17 cellular contexts compared by ENCODE assay signal in the genomic region with DNA sequence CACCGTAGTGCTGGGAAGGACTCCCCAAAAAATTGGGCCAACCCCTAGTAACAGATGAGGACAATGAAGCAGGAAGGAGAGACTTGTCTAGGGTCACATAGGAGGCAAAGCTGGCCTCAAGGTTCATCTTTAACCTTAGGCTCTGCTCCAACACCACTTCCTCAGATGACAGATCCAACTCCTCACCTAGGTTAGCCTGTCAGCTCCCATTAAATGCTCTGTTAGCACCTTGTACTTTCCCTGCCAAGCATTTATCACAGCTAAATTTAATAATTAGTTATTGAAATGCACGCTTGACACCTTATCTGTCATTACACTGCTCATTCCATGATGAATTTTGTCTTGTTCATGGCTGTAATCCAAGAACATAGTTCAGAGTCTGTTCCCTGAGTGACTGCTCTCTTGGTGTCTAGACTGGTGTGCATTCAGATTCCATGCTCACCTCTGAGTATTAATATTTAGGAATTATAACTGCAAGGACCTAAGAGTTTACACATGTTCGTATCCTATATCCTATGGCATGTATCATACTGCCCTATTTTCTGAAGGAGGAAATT. TPM values are rescaled to one million over a fixed set of nuclear protein-coding genes. Genes with fewer than 3 reads are reported as not detected.
DNase-seq lines count a peak whose midpoint lies in the region; ATAC-seq and TF ChIP-seq lines count a peak whose summit lies in the region.
"Had no signal": no experiment of that assay in that cellular context is flagged by ENCODE, and none has a peak within 500 bp of the region (broad histone marks: within the 10 kb centered on the region; RNA-seq: fewer than 3 reads in every experiment).

No MANE protein-coding gene starts in this region.

- no peak for TF ChIP-seq POLR2A in esophagus muscularis mucosa (IDR thresholded peaks at IDR 0.05; ENCODE audit: low read depth)
- no peak for TF ChIP-seq POLR2A in prostate gland (IDR thresholded peaks at IDR 0.05)

- no peak for TF ChIP-seq EP300 in esophagus muscularis mucosa (IDR thresholded peaks at IDR 0.05)

- DNase-seq in Right ventricle myocardium inferior (ENCODE audit: missing footprints) (no peak), left cardiac atrium (no peak), left ventricle myocardium superior (no peak), cardiac septum (ENCODE audit: low spot score) (no peak), esophagus muscularis mucosa (ENCODE audit: extremely low spot score) (peak; percentile 47), prostate gland (ENCODE audit: low spot score) (no peak)
- DNase-seq: AML-193; Caco-2; Calu3; CD4-positive, alpha-beta T cell; CD8-positive, alpha-beta T cell; DMS79 treated with DMSO at 0.1 percent for 48 hours; GF-D8 had no signal

- TF ChIP-seq CTCF in esophagus muscularis mucosa (IDR thresholded peaks at IDR 0.05) (no peak), prostate gland (IDR thresholded peaks at IDR 0.05) (no peak)

- H3K27ac ChIP-seq in esophagus muscularis mucosa (replicated peaks in 1 of 4) (no peak overlapping the region), prostate gland (no peak overlapping the region)
- H3K27ac ChIP-seq: 22Rv1; A549; BLaER1 treated with 17β-estradiol and CSF1 and Interleukin-3, amounts not matched to agents 10 nM and 100 nM; C4-2B had no signal

- H3K4me3 ChIP-seq in esophagus muscularis mucosa (no peak overlapping the region), prostate gland (no peak overlapping the region)
- H3K4me3 ChIP-seq: A549; BLaER1 treated with 17β-estradiol and CSF1 and Interleukin-3, amounts not matched to agents 10 nM and 100 nM had no signal

- H3K4me1 ChIP-seq in esophagus muscularis mucosa (peaks cover 0 to 25% (median 19%) of the 10 kb centered on the region in 4 donors), prostate gland (replicated peaks) (no peaks in the 10 kb centered on the region)
- H3K4me1 ChIP-seq: A549; BLaER1 treated with 17β-estradiol and CSF1 and Interleukin-3, amounts not matched to agents 10 nM and 100 nM had no signal

- peak; percentile 54 for ATAC-seq in Right ventricle myocardium inferior
- ATAC-seq in left cardiac atrium: no peak
- peak; percentile 83 for ATAC-seq in left ventricle myocardium superior
- ATAC-seq: A549; CD8-positive, alpha-beta T cell had no signal

- H3K9me3 ChIP-seq in esophagus muscularis mucosa: no peaks in the 10 kb centered on the region
- no peaks in the 10 kb centered on the region for H3K9me3 ChIP-seq in prostate gland
- H3K9me3 ChIP-seq: A549; BLaER1 treated with 17β-estradiol and CSF1 and Interleukin-3, amounts not matched to agents 10 nM and 100 nM; Caco-2 had no signal

- intact Hi-C loops in Right ventricle myocardium inferior (cut with DNase I): no loop called here
- intact Hi-C loops in left cardiac atrium (cut with DNase I): no loop called here
- intact Hi-C loops in left ventricle myocardium superior (cut with micrococcal nuclease): no loop called here
- intact Hi-C loops in cardiac septum (cut with DNase I): no loop called here
- intact Hi-C loops in esophagus muscularis mucosa (cut with DNase I): no loop called here
- intact Hi-C loops in prostate gland (cut with DNase I): no loop called here

- H3K36me3 ChIP-seq in esophagus muscularis mucosa (no peaks in the 10 kb centered on the region), prostate gland (no peaks in the 10 kb centered on the region)
- H3K36me3 ChIP-seq: BLaER1 treated with 17β-estradiol and CSF1 and Interleukin-3, amounts not matched to agents 10 nM and 100 nM had no signal

- 90% methylated on average over 3 of the region's 3 CpGs for WGBS in esophagus muscularis mucosa
- WGBS in prostate gland: 100% methylated on average over 3 of the region's 3 CpGs

- H3K27me3 ChIP-seq in esophagus muscularis mucosa: no peaks in the 10 kb centered on the region
- no peaks in the 10 kb centered on the region for H3K27me3 ChIP-seq in prostate gland (replicated peaks; ENCODE audit: insufficient read depth)
- H3K27me3 ChIP-seq: BLaER1 treated with 17β-estradiol and CSF1 and Interleukin-3, amounts not matched to agents 10 nM and 100 nM had no signal

RNA-seq across cellular contexts. Expression of a gene that starts 18.6 kb away (rescaled TPM):
- total RNA-seq in Right ventricle myocardium inferior (5.2 TPM), left cardiac atrium (1 to 10 TPM; 5.6 to 5.9 TPM), left ventricle myocardium superior (5.4 TPM), cardiac septum (7.2 TPM), esophagus muscularis mucosa (10 to 100 TPM; 20.7 to 43.8 (median 30.5) TPM), prostate gland (10 to 100 TPM; 15.8 to 21.5 TPM)
- total RNA-seq: Calu3; CD4-positive, alpha-beta T cell; CD8-positive, alpha-beta T cell had no signal

Comparison
In these comparisons a context has a peak if more than half of its experiments do, and no peak if none do; other contexts are left out.
1. ATAC-seq: peak in Right ventricle myocardium inferior (single experiment) and left ventricle myocardium superior (single experiment); none in left cardiac atrium (0 of 2).